Comparison of ENCODE assay signal across 9 cellular contexts in genomic region chr18:48833701-48834394, GRCh38.
A peak's percentile ranks its signal among the peaks of the same experiment; 100 is the strongest.
DNase-seq lines count a peak whose midpoint lies in the region; ATAC-seq, FAIRE-seq and TF ChIP-seq lines count a peak whose summit lies in the region.
"Had no signal": no experiment of that assay in that cellular context is flagged by ENCODE, and none has a peak within 500 bp of the region (broad histone marks: within the 10 kb centered on the region; RNA-seq: fewer than 3 reads in every experiment).

No MANE protein-coding gene starts in this region.

- FAIRE-seq in frontal cortex (lab: Jason Lieb, UNC), result no peak
- FAIRE-seq: A204.1 had no signal

- H3K4me1 Mint-ChIP-seq in T-helper 1 cell treated with Interleukin-12 subunit alpha and Interleukin-12 subunit beta and Interleukin-4 antibody, amounts not matched to agents 30 μg/mL and 1 μg/mL, for 36 hours (ENCODE audit: low read depth), result peaks cover 53% of the 10 kb centered on the region
- H3K4me1 Mint-ChIP-seq in brain, result peaks cover 94% of the 10 kb centered on the region

- peak overlapping the region; percentile 98 for H3K27ac Mint-ChIP-seq in T-helper 1 cell treated with Interleukin-12 subunit alpha and Interleukin-12 subunit beta and Interleukin-4 antibody, amounts not matched to agents 30 μg/mL and 1 μg/mL, for 36 hours
- H3K27ac Mint-ChIP-seq in brain, result peak overlapping the region; percentile 26 to 92 (median 78)

- peak; percentile 71 for DNase-seq in NK-92 treated with Interleukin-12 subunit alpha and Interleukin-12 subunit beta, amount 100 ng/mL, for 24 hours (lab: John Stamatoyannopoulos, UW)
- DNase-seq in NK-92 (lab: John Stamatoyannopoulos, UW; ENCODE audit: unreplicated experiment) (no peak), omental fat pad (ENCODE audit: low spot score) (peak; percentile 18), frontal cortex (ENCODE audit: low spot score in 2 of 2) (no peak), globus pallidus (ENCODE audit: low spot score) (no peak)

- H3K9me3 Mint-ChIP-seq in T-helper 1 cell treated with Interleukin-12 subunit alpha and Interleukin-12 subunit beta and Interleukin-4 antibody, amounts not matched to agents 30 μg/mL and 1 μg/mL, for 36 hours, result no peaks in the 10 kb centered on the region
- H3K9me3 Mint-ChIP-seq in brain, result no peaks in the 10 kb centered on the region

- H3K4me3 Mint-ChIP-seq in T-helper 1 cell treated with Interleukin-12 subunit alpha and Interleukin-12 subunit beta and Interleukin-4 antibody, amounts not matched to agents 30 μg/mL and 1 μg/mL, for 36 hours, result peak overlapping the region; percentile 80
- peak overlapping the region in 1 of 5 experiments; percentile 41 for H3K4me3 Mint-ChIP-seq in brain

- no peaks in the 10 kb centered on the region for H3K36me3 Mint-ChIP-seq in T-helper 1 cell treated with Interleukin-12 subunit alpha and Interleukin-12 subunit beta and Interleukin-4 antibody, amounts not matched to agents 30 μg/mL and 1 μg/mL, for 36 hours (ENCODE audit: low read depth)
- H3K36me3 Mint-ChIP-seq in brain, result peaks cover 20% of the 10 kb centered on the region

- TF ChIP-seq CTCF in brain (conservative IDR thresholded peaks at IDR 0.05), result no peak
- no peak for TF ChIP-seq CTCF in omental fat pad (IDR thresholded peaks at IDR 0.05)

- H3K27me3 Mint-ChIP-seq in T-helper 1 cell treated with Interleukin-12 subunit alpha and Interleukin-12 subunit beta and Interleukin-4 antibody, amounts not matched to agents 30 μg/mL and 1 μg/mL, for 36 hours (ENCODE audit: low read depth), result no peaks in the 10 kb centered on the region
- H3K27me3 Mint-ChIP-seq in brain, result no peaks in the 10 kb centered on the region

- ATAC-seq in HG03097 (IDR thresholded peaks at IDR 0.05; ENCODE audit: low FRiP score, unreplicated experiment) (peak; percentile 54), omental fat pad (ENCODE audit: low FRiP score) (no peak)

Comparison
In these comparisons a context has a peak if more than half of its experiments do, and no peak if none do; other contexts are left out.
1. DNase-seq: peak in NK-92 treated with Interleukin-12 subunit alpha and Interleukin-12 subunit beta, amount 100 ng/mL, for 24 hours (single experiment) and omental fat pad (single experiment); none in NK-92 (single experiment), frontal cortex (0 of 2) and globus pallidus (single experiment).